ENCODE assay signal across 8 cellular contexts in genomic region chr7:150988230-150989226, GRCh38. TPM values are rescaled to one million over a fixed set of nuclear protein-coding genes. Genes with fewer than 3 reads are reported as not detected.
DNase-seq lines count a peak whose midpoint lies in the region; ATAC-seq, FAIRE-seq and TF ChIP-seq lines count a peak whose summit lies in the region.

No MANE protein-coding gene starts in this region.

- H2AFZ ChIP-seq in GM12878 (ENCODE audit: control insufficient read depth, low read depth, low read length) = no peak overlapping the region

- POLR2A ChIA-PET in GM12878 (lab: Charles Lee) = no interaction called here

- SMC1A ChIA-PET in GM12878 (lab: Charles Lee; ENCODE audit: uncharacterized antibody, unreplicated experiment) = interaction anchor here (1.2 kb wide), 1 partner anchor 90 kb away, joined by 6 read pairs; no protein-coding TSS in a partner anchor

- RAD21 ChIA-PET in GM12878 (lab: Charles Lee; ENCODE audit: unreplicated experiment) = no interaction called here

- peak; percentile 65 to 79 (median 72) for TF ChIP-seq CTCF in GM12878 (IDR thresholded peaks at IDR 0.05 in 2 of 3, conservative IDR thresholded peaks at IDR 0.05 in 1 of 3; ENCODE audit: control insufficient read depth in 2 of 3, extremely low read depth in 1 of 3, insufficient read depth in 1 of 3, low read depth in 3 of 3, low read length in 3 of 3)

- H3K36me3 ChIP-seq in GM12878 (ENCODE audit: control insufficient read depth in 2 of 2, insufficient read depth in 2 of 2, low read length in 1 of 2) = no peaks in the 10 kb centered on the region

- no peak overlapping the region for H3K27ac ChIP-seq in GM12878 (ENCODE audit: control insufficient read depth, insufficient read depth)

- H3K9me3 ChIP-seq in GM12878 (replicated peaks; ENCODE audit: control insufficient read depth, insufficient read depth, low read length) = no peaks in the 10 kb centered on the region; the same call in 2 of the 3 replicates

- DNase-seq in EL (peak; percentile 39), NCI-H1092 treated with DMSO at 0.1 percent for 48 hours (lab: John Stamatoyannopoulos, UW) (peak; percentile 83), T-helper 22 cell (ENCODE audit: low read depth) (peak; percentile 43), GM12878 (ENCODE audit: low read depth, low spot score) (no peak), GOT3 (lab: John Stamatoyannopoulos, UW) (no peak)
- peak; percentile 67 for DNase-seq in stimulated activated CD4-positive, alpha-beta T cell treated with anti-CD3 and anti-CD28 coated beads, Interleukin-12 subunit alpha, Interleukin-12 subunit beta, amount 100 ng/mL, for 4 hours

- ATAC-seq in GM12878 (peak; percentile 84), HG03439 (IDR thresholded peaks at IDR 0.05; ENCODE audit: unreplicated experiment) (no peak)

- no peak overlapping the region for H3K4me2 ChIP-seq in GM12878 (ENCODE audit: control insufficient read depth, insufficient read depth)

- H3K4me1 ChIP-seq in GM12878 (ENCODE audit: control insufficient read depth, insufficient read depth, low read length) = no peaks in the 10 kb centered on the region; the same call in 1 of the 2 replicates

- TF ChIP-seq POLR2A in GM12878 (IDR thresholded peaks at IDR 0.05; ENCODE audit: low read depth, low read length) = no peak

- TF ChIP-seq RAD21 in GM12878 (IDR thresholded peaks at IDR 0.05; ENCODE audit: insufficient read depth, low read depth, low read length) = peak; percentile 73

- intact Hi-C loops in GM12878 (cut with micrococcal nuclease; ENCODE audit: unreplicated experiment) = loop anchor here (1.0 to 2.0 kb wide), 3 partner anchors 25 to 210 kb away; no protein-coding TSS in a partner anchor

- no peak for TF ChIP-seq EP300 in GM12878 (IDR thresholded peaks at IDR 0.05; ENCODE audit: borderline replicate concordance in 1 of 2, control insufficient read depth in 1 of 2, low read depth in 2 of 2, low read length in 2 of 2)

- in situ Hi-C loops in GM12878 (cut with MboI) = loop anchor here (5.0 kb wide), 2 partner anchors 86 to 211 kb away; no protein-coding TSS in a partner anchor

- H3K27me3 ChIP-seq in GM12878 (replicated peaks in 1 of 2; ENCODE audit: control insufficient read depth in 2 of 2, insufficient read depth in 2 of 2, low read length in 1 of 2) = peaks cover 0 to 3% of the 10 kb centered on the region in 2 experiments; a peak in 2 of 4 replicates

- no peak overlapping the region for H3K4me3 ChIP-seq in GM12878
- H3K4me3 ChIP-seq in iPS-11a (ENCODE audit: low read depth, low read length) = peak overlapping the region; percentile 17

- no TSS peak for BruUV-seq in GM12878 (replicated peaks; lab: Mats Ljungman, UMichigan)

- H4K20me1 ChIP-seq in GM12878 (ENCODE audit: control insufficient read depth, insufficient read depth) = no peaks in the 10 kb centered on the region

- WGBS in GM12878 (ENCODE audit: insufficient coverage, insufficient replicate concordance, low lambda C conversion rate, missing lambda C conversion rate) = 10% methylated on average over 28 of the region's 31 CpGs

- H3K79me2 ChIP-seq in GM12878 (ENCODE audit: control insufficient read depth, insufficient read depth, low read length) = no peaks in the 10 kb centered on the region

- CTCF ChIA-PET in GM12878 (lab: Yijun Ruan, JAX) = interaction anchor here (0.6 to 2.6 kb wide), 4 partner anchors 20 to 226 kb away, joined by 3 to 10 read pairs (median 4); no protein-coding TSS in a partner anchor

- H3K9ac ChIP-seq in GM12878 (ENCODE audit: control insufficient read depth, insufficient read depth, low read length) = no peak overlapping the region

- FAIRE-seq in GM12878 (lab: Jason Lieb, UNC) = peak; percentile 71

RNA-seq across cellular contexts. Expression of gene NOS3, which starts 2.3 kb away (rescaled TPM):
- total RNA-seq in GM12878 (2013; cell fraction: nucleolus; rRNA removed) = 3.4 and 7.9 TPM in 2 replicates
- total RNA-seq in GM12878 (2014; rRNA removed) (0.06 and 0.16 TPM in 2 replicates), GM12878 (2014; rRNA removed; fragmentation: Illumina TruSeq; extraction: Trizol) (0.05 and 0.09 TPM in 2 replicates), GM12878 (2021) (0.32 and 0.92 TPM in 2 replicates)
- polyA plus RNA-seq in GM12878 (2011; ENCODE audit: low read depth) = not detected
- polyA plus RNA-seq in GM12878 (2011; rRNA removed) (0.30 and 0.42 TPM in 2 replicates), GM12878 (2014; fragmentation: Illumina TruSeq; extraction: Trizol) (0.06 TPM in 1 of 2 replicates, not detected in the other), GM12878 (2014; fragmentation: Nextera tagmentation; extraction: Ambion mirVana) (not detected), GM12878 (2014; rRNA removed) (0.33 and 0.56 TPM in 2 replicates), GM12878 (2016; fragmentation: Nextera tagmentation; extraction: Ambion mirVana) (under 1 TPM in 1 of 2 experiments, not detected in 1; 0.70 TPM)
- polyA plus RNA-seq in GM12878 (2011; cell fraction: cytosol; rRNA removed) = 1.1 and 1.4 TPM in 2 replicates
- polyA plus RNA-seq in GM12878 (2011; cell fraction: nucleus; rRNA removed) = 1.9 and 2.4 TPM in 2 replicates
- polyA plus RNA-seq in GM12878 (2012) = 0.11 and 0.32 TPM in 2 replicates
- polyA minus RNA-seq in GM12878 (2011; rRNA and poly(A)+ RNA removed) = 1.2 and 2.5 TPM in 2 replicates
- 1.1 and 1.5 TPM in 2 replicates for polyA minus RNA-seq in GM12878 (2011; cell fraction: cytosol; rRNA and poly(A)+ RNA removed)
- polyA minus RNA-seq in GM12878 (2011; cell fraction: nucleus; rRNA and poly(A)+ RNA removed) = 0.12 and 1.1 TPM in 2 replicates

RNA-seq across cellular contexts. Expression of gene KCNH2, which starts 10.4 kb away (rescaled TPM):
- total RNA-seq in GM12878 (2013; cell fraction: nucleolus; rRNA removed) = 0.29 and 0.37 TPM in 2 replicates
- total RNA-seq in GM12878 (2014; rRNA removed) (not detected in 2 replicates), GM12878 (2014; rRNA removed; fragmentation: Illumina TruSeq; extraction: Trizol) (not detected in 2 replicates), GM12878 (2021) (0.18 and 0.19 TPM in 2 replicates)
- not detected for polyA plus RNA-seq in GM12878 (2011; ENCODE audit: low read depth)
- polyA plus RNA-seq in GM12878 (2011; rRNA removed) (0.10 and 0.24 TPM in 2 replicates), GM12878 (2014; fragmentation: Illumina TruSeq; extraction: Trizol) (not detected in 2 replicates), GM12878 (2014; fragmentation: Nextera tagmentation; extraction: Ambion mirVana) (under 1 TPM in 1 of 2 experiments, not detected in 1; 0.04 TPM), GM12878 (2014; rRNA removed) (0.03 and 0.15 TPM in 2 replicates), GM12878 (2016; fragmentation: Nextera tagmentation; extraction: Ambion mirVana) (not detected)
- polyA plus RNA-seq in GM12878 (2011; cell fraction: cytosol; rRNA removed) = 0.30 and 0.33 TPM in 2 replicates
- 0.78 and 0.82 TPM in 2 replicates for polyA plus RNA-seq in GM12878 (2011; cell fraction: nucleus; rRNA removed)
- polyA plus RNA-seq in GM12878 (2012) = 0.08 TPM in 2 replicates
- polyA minus RNA-seq in GM12878 (2011; rRNA and poly(A)+ RNA removed) = 0.37 and 0.88 TPM in 2 replicates
- polyA minus RNA-seq in GM12878 (2011; cell fraction: cytosol; rRNA and poly(A)+ RNA removed) = 0.31 and 0.53 TPM in 2 replicates
- 0.12 and 0.19 TPM in 2 replicates for polyA minus RNA-seq in GM12878 (2011; cell fraction: nucleus; rRNA and poly(A)+ RNA removed)

RNA-seq across cellular contexts. Expression of gene ATG9B, which starts 35.8 kb away (rescaled TPM):
- 0.22 and 0.67 TPM in 2 replicates for total RNA-seq in GM12878 (2013; cell fraction: nucleolus; rRNA removed)
- 0.05 TPM in 1 of 2 replicates, not detected in the other for total RNA-seq in GM12878 (2014; rRNA removed)
- 0.09 TPM in 1 of 2 replicates, not detected in the other for total RNA-seq in GM12878 (2014; rRNA removed; fragmentation: Illumina TruSeq; extraction: Trizol)
- 0.36 and 0.48 TPM in 2 replicates for total RNA-seq in GM12878 (2021)
- polyA plus RNA-seq in GM12878 (2011; ENCODE audit: low read depth) = 0.17 TPM
- polyA plus RNA-seq in GM12878 (2011; rRNA removed) = 0.01 and 0.13 TPM in 2 replicates
- polyA plus RNA-seq in GM12878 (2011; cell fraction: cytosol; rRNA removed) = 0.07 and 0.17 TPM in 2 replicates
- polyA plus RNA-seq in GM12878 (2011; cell fraction: nucleus; rRNA removed) = 0.63 and 1.2 TPM in 2 replicates
- 0.64 and 0.83 TPM in 2 replicates for polyA plus RNA-seq in GM12878 (2012)
- 0.12 TPM in 1 of 2 replicates, not detected in the other for polyA plus RNA-seq in GM12878 (2014; fragmentation: Illumina TruSeq; extraction: Trizol)
- polyA plus RNA-seq in GM12878 (2014; fragmentation: Nextera tagmentation; extraction: Ambion mirVana) = under 1 TPM in 1 of 2 experiments, not detected in 1; 0.04 TPM
- 0.13 and 0.62 TPM in 2 replicates for polyA plus RNA-seq in GM12878 (2014; rRNA removed)
- polyA plus RNA-seq in GM12878 (2016; fragmentation: Nextera tagmentation; extraction: Ambion mirVana) = under 1 TPM; 0.24 to 0.83 TPM
- polyA minus RNA-seq in GM12878 (2011; rRNA and poly(A)+ RNA removed) = 0.10 TPM in 1 of 2 replicates, not detected in the other
- polyA minus RNA-seq in GM12878 (2011; cell fraction: cytosol; rRNA and poly(A)+ RNA removed) = not detected in 2 replicates
- polyA minus RNA-seq in GM12878 (2011; cell fraction: nucleus; rRNA and poly(A)+ RNA removed) = 0.12 TPM in 1 of 2 replicates, not detected in the other

RNA-seq across cellular contexts. Expression of gene ABCB8, which starts 39.7 kb away (rescaled TPM):
- total RNA-seq in GM12878 (2013; cell fraction: nucleolus; rRNA removed) = 46.2 and 58.1 TPM in 2 replicates
- total RNA-seq in GM12878 (2014; rRNA removed) (26.3 and 27.4 TPM in 2 replicates), GM12878 (2014; rRNA removed; fragmentation: Illumina TruSeq; extraction: Trizol) (9.1 and 10.8 TPM in 2 replicates), GM12878 (2021) (30.6 and 34.7 TPM in 2 replicates)
- 5.0 TPM for polyA plus RNA-seq in GM12878 (2011; ENCODE audit: low read depth)
- polyA plus RNA-seq in GM12878 (2011; rRNA removed) (3.8 and 9.6 TPM in 2 replicates), GM12878 (2014; fragmentation: Illumina TruSeq; extraction: Trizol) (4.7 and 11.5 TPM in 2 replicates), GM12878 (2014; fragmentation: Nextera tagmentation; extraction: Ambion mirVana) (1 to 10 TPM in 1 of 2 experiments, under 1 TPM in 1; 0.77 to 1.2 TPM), GM12878 (2014; rRNA removed) (24.7 and 27.3 TPM in 2 replicates), GM12878 (2016; fragmentation: Nextera tagmentation; extraction: Ambion mirVana) (10 to 100 TPM; 30.5 to 34.8 TPM)
- polyA plus RNA-seq in GM12878 (2011; cell fraction: cytosol; rRNA removed) = 16.5 and 21.4 TPM in 2 replicates
- polyA plus RNA-seq in GM12878 (2011; cell fraction: nucleus; rRNA removed) = 60.0 and 60.7 TPM in 2 replicates
- 13.0 and 13.2 TPM in 2 replicates for polyA plus RNA-seq in GM12878 (2012)
- 15.9 and 30.2 TPM in 2 replicates for polyA minus RNA-seq in GM12878 (2011; rRNA and poly(A)+ RNA removed)
- 14.3 and 15.0 TPM in 2 replicates for polyA minus RNA-seq in GM12878 (2011; cell fraction: cytosol; rRNA and poly(A)+ RNA removed)
- polyA minus RNA-seq in GM12878 (2011; cell fraction: nucleus; rRNA and poly(A)+ RNA removed) = 16.9 and 33.6 TPM in 2 replicates

RNA-seq across cellular contexts. Expression of gene ASIC3, which starts 59.8 kb away (rescaled TPM):
- total RNA-seq in GM12878 (2013; cell fraction: nucleolus; rRNA removed) = 2.0 and 2.2 TPM in 2 replicates
- total RNA-seq in GM12878 (2014; rRNA removed) (0.16 TPM in 1 of 2 replicates, not detected in the other), GM12878 (2014; rRNA removed; fragmentation: Illumina TruSeq; extraction: Trizol) (0.51 TPM in 1 of 2 replicates, not detected in the other), GM12878 (2021) (1.0 and 1.5 TPM in 2 replicates)
- polyA plus RNA-seq in GM12878 (2011; ENCODE audit: low read depth) = 0.13 TPM
- polyA plus RNA-seq in GM12878 (2011; rRNA removed) (0.07 and 0.09 TPM in 2 replicates), GM12878 (2014; fragmentation: Illumina TruSeq; extraction: Trizol) (0.47 TPM in 1 of 2 replicates, not detected in the other), GM12878 (2014; fragmentation: Nextera tagmentation; extraction: Ambion mirVana) (not detected), GM12878 (2014; rRNA removed) (0.55 and 1.4 TPM in 2 replicates), GM12878 (2016; fragmentation: Nextera tagmentation; extraction: Ambion mirVana) (under 1 TPM; 0.24 to 0.40 TPM)
- polyA plus RNA-seq in GM12878 (2011; cell fraction: cytosol; rRNA removed) = 0.09 and 0.15 TPM in 2 replicates
- 1.3 and 1.9 TPM in 2 replicates for polyA plus RNA-seq in GM12878 (2011; cell fraction: nucleus; rRNA removed)
- 1.6 and 1.8 TPM in 2 replicates for polyA plus RNA-seq in GM12878 (2012)
- not detected in 2 replicates for polyA minus RNA-seq in GM12878 (2011; rRNA and poly(A)+ RNA removed)
- not detected in 2 replicates for polyA minus RNA-seq in GM12878 (2011; cell fraction: cytosol; rRNA and poly(A)+ RNA removed)
- polyA minus RNA-seq in GM12878 (2011; cell fraction: nucleus; rRNA and poly(A)+ RNA removed) = 0.24 and 0.48 TPM in 2 replicates

Comparison
In these comparisons a context has a peak if more than half of its experiments do, and no peak if none do; other contexts are left out.
1. DNase-seq: peak in EL (single experiment), NCI-H1092 treated with DMSO at 0.1 percent for 48 hours (single experiment), T-helper 22 cell (single experiment) and stimulated activated CD4-positive, alpha-beta T cell treated with anti-CD3 and anti-CD28 coated beads, Interleukin-12 subunit alpha, Interleukin-12 subunit beta, amount 100 ng/mL, for 4 hours (single experiment); none in GM12878 (single experiment) and GOT3 (single experiment).